8 cellular contexts compared by ENCODE assay signal in the genomic region with DNA sequence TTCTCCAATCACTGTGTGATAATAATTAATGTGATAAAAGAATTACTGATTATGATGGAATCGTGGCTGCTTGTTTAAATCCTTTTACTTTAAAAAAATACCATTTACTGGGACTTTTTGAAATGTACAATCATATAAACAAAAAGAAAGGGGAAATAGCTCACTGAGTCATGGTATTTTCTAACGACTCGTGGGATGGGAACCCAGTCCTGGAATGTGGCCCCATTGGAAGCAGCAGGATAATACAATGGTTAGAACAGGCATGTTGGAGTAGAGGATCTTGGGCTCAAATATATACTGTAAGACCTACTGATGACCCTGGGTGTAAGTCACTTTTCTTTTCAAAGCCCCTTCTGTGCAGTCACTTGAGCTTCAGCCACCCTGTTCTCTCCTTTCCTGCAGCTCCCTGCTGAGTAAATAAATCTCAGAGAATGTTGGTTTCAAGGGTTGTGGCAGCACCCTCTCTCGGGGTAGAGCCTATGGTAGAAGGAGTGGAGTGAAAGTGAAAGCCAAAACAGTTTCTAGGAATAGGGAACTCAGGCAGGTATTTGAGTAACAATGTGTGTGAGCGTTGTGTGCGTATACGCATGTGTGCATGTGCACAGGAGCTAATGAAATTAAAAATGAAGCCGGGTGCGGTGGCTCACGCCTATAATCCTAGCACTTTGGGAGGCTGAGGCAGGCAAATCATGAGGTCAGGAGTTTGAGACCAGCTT. TPM values are rescaled to one million over a fixed set of nuclear protein-coding genes. Genes with fewer than 3 reads are reported as not detected.
DNase-seq lines count a peak whose midpoint lies in the region; ATAC-seq and TF ChIP-seq lines count a peak whose summit lies in the region.

No MANE protein-coding gene starts in this region.

- ATAC-seq in HG02885 (IDR thresholded peaks at IDR 0.05; ENCODE audit: poor library complexity, unreplicated experiment): peak; percentile 73
- no peak for ATAC-seq in PC-3

- peaks cover 19% of the 10 kb centered on the region for H3K4me1 Mint-ChIP-seq in activated naive CD4-positive, alpha-beta T cell treated with anti-CD3 and anti-CD28 coated beads, Interleukin-2, amount 10 ng/mL, durations not matched to agents 7 days and 5 days

- H3K27me3 ChIP-seq in PC-3 (ENCODE audit: low read length) (no peaks in the 10 kb centered on the region), thyroid gland (no peaks in the 10 kb centered on the region)

- H2AFZ ChIP-seq in PC-3 (ENCODE audit: low read length): peak overlapping the region; percentile 48; the same call in 1 of the 2 replicates

- intact Hi-C loops in PC-3 (cut with micrococcal nuclease): no loop called here
- intact Hi-C loops in thyroid gland (cut with DNase I): no loop called here

- POLR2A ChIA-PET in PC-3 (lab: Charles Lee; ENCODE audit: unreplicated experiment): no interaction called here

- TF ChIP-seq POLR2A in thyroid gland (IDR thresholded peaks at IDR 0.05): peak in 1 of 2 donors; percentile 22

- no peak for TF ChIP-seq CTCF in PC-3 (conservative IDR thresholded peaks at IDR 0.05; ENCODE audit: low read depth, low read length)
- no peak for TF ChIP-seq CTCF in fibroblast of villous mesenchyme (IDR thresholded peaks at IDR 0.05; ENCODE audit: insufficient read depth, low read depth, low read length)
- TF ChIP-seq CTCF in thyroid gland (IDR thresholded peaks at IDR 0.05): no peak

- no peaks in the 10 kb centered on the region for H3K9me3 ChIP-seq in PC-3 (ENCODE audit: low read length)
- no peaks in the 10 kb centered on the region for H3K9me3 ChIP-seq in thyroid gland

- no peak overlapping the region for H3K4me3 ChIP-seq in PC-3 (ENCODE audit: low read length)
- H3K4me3 ChIP-seq in fibroblast of villous mesenchyme (ENCODE audit: low read depth, low read length): no peak overlapping the region
- H3K4me3 ChIP-seq in thyroid gland (replicated peaks in 1 of 3): peak overlapping the region in 1 of 3 donors; percentile 1

- H3K27ac ChIP-seq in PC-3 (ENCODE audit: low read length) (no peak overlapping the region), thyroid gland (peak overlapping the region; percentile 73 to 93 (median 84))

- H3F3A ChIP-seq in PC-3 (ENCODE audit: low read length, unreplicated experiment): no peaks in the 10 kb centered on the region

- WGBS in thyroid gland, 2 donors: 64 to 65% methylated on average over 10 of the region's 10 CpGs

- H3K4me1 ChIP-seq in PC-3 (ENCODE audit: insufficient read depth, low read length) (peaks cover 19% of the 10 kb centered on the region), thyroid gland (peaks cover 28 to 47% of the 10 kb centered on the region in 2 donors)

- H3K9me3 Mint-ChIP-seq in activated naive CD4-positive, alpha-beta T cell treated with anti-CD3 and anti-CD28 coated beads, Interleukin-2, amount 10 ng/mL, durations not matched to agents 7 days and 5 days: no peaks in the 10 kb centered on the region

- H3K27ac Mint-ChIP-seq in activated naive CD4-positive, alpha-beta T cell treated with anti-CD3 and anti-CD28 coated beads, Interleukin-2, amount 10 ng/mL, durations not matched to agents 7 days and 5 days: peak overlapping the region; percentile 85

- CTCF ChIA-PET in activated naive CD4-positive, alpha-beta T cell treated with anti-CD3 and anti-CD28 coated beads, Interleukin-2, amount 10 ng/mL, durations not matched to agents 7 days and 5 days (lab: Charles Lee): interaction anchor here (1.5 kb wide), 1 partner anchor 65 kb away, joined by 4 read pairs; no protein-coding TSS in a partner anchor
- CTCF ChIA-PET in PC-3 (lab: Charles Lee): no interaction called here

- no TSS peak for BruUV-seq in PC-3 (replicated peaks; lab: Mats Ljungman, UMichigan)

- peak; percentile 50 for DNase-seq in activated naive CD4-positive, alpha-beta T cell treated with anti-CD3 and anti-CD28 coated beads, Interleukin-2, amount 10 ng/mL, durations not matched to agents 7 days and 5 days
- DNase-seq in activated naive CD4-positive, alpha-beta T cell (lab: John Stamatoyannopoulos, UW): no peak
- peak; percentile 17 for DNase-seq in PC-3
- peak; percentile 45 for DNase-seq in fibroblast of villous mesenchyme (ENCODE audit: low read depth)
- DNase-seq in thyroid gland: peak; percentile 49 to 54
- DNase-seq in T1000 (lab: John Stamatoyannopoulos, UW): no peak
- no peak for DNase-seq in DMS114 treated with DMSO at 0.1 percent for 48 hours (lab: John Stamatoyannopoulos, UW; ENCODE audit: unreplicated experiment)

- no peaks in the 10 kb centered on the region for H3K36me3 ChIP-seq in PC-3 (ENCODE audit: low read depth, low read length)
- H3K36me3 ChIP-seq in thyroid gland: no peaks in the 10 kb centered on the region

- no peaks in the 10 kb centered on the region for H4K20me1 ChIP-seq in PC-3 (ENCODE audit: low read length)

- H3K27me3 Mint-ChIP-seq in activated naive CD4-positive, alpha-beta T cell treated with anti-CD3 and anti-CD28 coated beads, Interleukin-2, amount 10 ng/mL, durations not matched to agents 7 days and 5 days: no peaks in the 10 kb centered on the region

- no peaks in the 10 kb centered on the region for H3K9me2 ChIP-seq in PC-3 (replicated peaks; ENCODE audit: low read length)

- peak overlapping the region; percentile 31; the same call in 1 of the 2 replicates for H3K4me2 ChIP-seq in PC-3 (ENCODE audit: low read length)

- no peak overlapping the region for H3K9ac ChIP-seq in PC-3 (ENCODE audit: low read length)

- H3K79me2 ChIP-seq in PC-3 (ENCODE audit: low read length): no peaks in the 10 kb centered on the region

- no peaks in the 10 kb centered on the region for H3K36me3 Mint-ChIP-seq in activated naive CD4-positive, alpha-beta T cell treated with anti-CD3 and anti-CD28 coated beads, Interleukin-2, amount 10 ng/mL, durations not matched to agents 7 days and 5 days

- no peak overlapping the region for H3K4me3 Mint-ChIP-seq in activated naive CD4-positive, alpha-beta T cell treated with anti-CD3 and anti-CD28 coated beads, Interleukin-2, amount 10 ng/mL, durations not matched to agents 7 days and 5 days

RNA-seq across cellular contexts. Expression of a gene that starts 40.7 kb away (rescaled TPM):
- 63.9 and 123 TPM in 2 replicates for total RNA-seq in PC-3 (2014; rRNA removed)
- 111 and 120 TPM in 2 replicates for total RNA-seq in fibroblast of villous mesenchyme
- total RNA-seq in thyroid gland: 100 to 1,000 TPM; 109 to 192 (median 133) TPM

Comparison
In these comparisons a context has a peak if more than half of its experiments do, and no peak if none do; other contexts are left out.
1. DNase-seq: peak in activated naive CD4-positive, alpha-beta T cell treated with anti-CD3 and anti-CD28 coated beads, Interleukin-2, amount 10 ng/mL, durations not matched to agents 7 days and 5 days (single experiment), PC-3 (single experiment), fibroblast of villous mesenchyme (single experiment) and thyroid gland (2 of 2); none in activated naive CD4-positive, alpha-beta T cell (0 of 4), T1000 (single experiment) and DMS114 treated with DMSO at 0.1 percent for 48 hours (single experiment).